Comparison of ENCODE assay signal across 21 cellular contexts in the genomic region with DNA sequence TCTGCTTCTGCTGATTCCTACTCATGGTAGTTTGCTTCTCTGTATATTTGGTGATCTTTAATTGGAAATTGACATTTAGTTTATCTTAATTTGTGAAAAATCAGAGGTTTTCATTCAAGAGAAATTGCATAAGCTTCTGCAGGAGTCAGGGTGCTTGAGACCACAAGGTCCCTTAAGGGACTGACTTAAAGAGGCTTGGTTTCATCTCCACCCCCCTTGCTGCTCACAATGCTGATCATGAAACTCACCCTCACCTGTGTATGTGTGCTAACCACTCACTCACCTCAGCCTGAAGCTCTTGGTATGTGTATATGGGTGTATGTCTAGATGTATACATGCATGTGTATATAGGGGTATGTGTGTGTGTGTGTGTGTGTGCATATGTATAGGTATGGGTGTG.
"Had no signal": no experiment of that assay in that cellular context is flagged by ENCODE, and none has a peak within 500 bp of the region (broad histone marks: within the 10 kb centered on the region; RNA-seq: fewer than 3 reads in every experiment).

No MANE protein-coding gene starts in this region.

- DNase-seq: activated CD4-positive, alpha-beta T cell treated with anti-CD3 and anti-CD28 coated beads, Interleukin-2, amount 10 ng/mL, durations not matched to agents 24 days and 14 days; activated CD4-positive, CD25-positive, alpha-beta regulatory T cell treated with anti-CD3 and anti-CD28 coated beads, Interleukin-2, amount 50 U/mL, for 72 hours; activated CD8-positive, alpha-beta T cell treated with anti-CD3 and anti-CD28 coated beads for 36 hours; activated naive CD8-positive, alpha-beta T cell treated with anti-CD3 and anti-CD28 coated beads, Interleukin-2, amount 50 U/mL, for 24 hours; activated T-cell treated with anti-CD3 and anti-CD28 coated beads, Interleukin-2, amount 50 U/mL, for 4 hours; amygdala; caudate nucleus; cortex of kidney; effector memory CD8-positive, alpha-beta T cell; erythroblast; head of caudate nucleus; hypothalamus; immature natural killer cell; kidney; left colon; naive B cell; ovary; stimulated activated CD4-positive, alpha-beta T cell treated with anti-CD3 and anti-CD28 coated beads, Interleukin-12 subunit alpha, Interleukin-12 subunit beta, amount 100 ng/mL, for 4 hours; stimulated activated CD4-positive, alpha-beta T cell treated with anti-CD3 and anti-CD28 coated beads, Interleukin-4, amount 100 ng/mL, for 1 hour; stimulated activated naive CD8-positive, alpha-beta T cell treated with anti-CD3 and anti-CD28 coated beads, Interleukin-15, Interleukin-2, amounts not matched to agents 100 U/mL and 50 U/mL, for 24 hours had no signal

- FAIRE-seq: kidney had no signal

- ATAC-seq: activated CD8-positive, alpha-beta T cell treated with anti-CD3 and anti-CD28 coated beads for 36 hours; activated naive CD8-positive, alpha-beta T cell treated with anti-CD3 and anti-CD28 coated beads, Interleukin-2, amount 50 U/mL, for 24 hours; activated T-cell treated with anti-CD3 and anti-CD28 coated beads, Interleukin-2, amount 50 U/mL, for 4 hours; effector memory CD8-positive, alpha-beta T cell; left colon; sciatic nerve; stimulated activated naive CD8-positive, alpha-beta T cell treated with anti-CD3 and anti-CD28 coated beads, Interleukin-15, Interleukin-2, amounts not matched to agents 100 U/mL and 50 U/mL, for 24 hours had no signal
